Comparison of ENCODE assay signal across 8 cellular contexts in genomic region chr20:28603218-28603577, GRCh38.
DNase-seq lines count a peak whose midpoint lies in the region; ATAC-seq and TF ChIP-seq lines count a peak whose summit lies in the region.
"Not testable (repeated sequence)": the region's sequence is repeated elsewhere in the genome, so short reads cannot be mapped to it uniquely, and the experiment has no call there.

No MANE protein-coding gene starts in this region.

- dilution Hi-C loops in mammary epithelial cell (cut with HindIII; ENCODE audit: low sequenced_read_pairs): not testable (repeated sequence)

- H3K4me1 Mint-ChIP-seq in CD4-positive, alpha-beta memory T cell: peaks cover 8 to 36% (median 14%) of the 10 kb centered on the region in 4 donors
- H3K4me1 Mint-ChIP-seq in activated CD8-positive, alpha-beta memory T cell treated with anti-CD3 and anti-CD28 coated beads, Interleukin-2, amount 10 ng/mL, durations not matched to agents 7 days and 5 days: peaks cover 20% of the 10 kb centered on the region
- not testable (repeated sequence) for H3K4me1 Mint-ChIP-seq in type B pancreatic cell (ENCODE audit: unreplicated experiment)

- not testable (repeated sequence) for H3K27me3 Mint-ChIP-seq in CD4-positive, alpha-beta memory T cell; activated CD8-positive, alpha-beta memory T cell treated with anti-CD3 and anti-CD28 coated beads, Interleukin-2, amount 10 ng/mL, durations not matched to agents 7 days and 5 days; type B pancreatic cell

- peak overlapping the region in 1 of 2 donors; percentile 72 for H3K4me3 ChIP-seq in CD4-positive, alpha-beta memory T cell (ENCODE audit: low read length in 2 of 2)
- H3K4me3 ChIP-seq in NT2/D1 (ENCODE audit: insufficient read length, low read depth) (peak overlapping the region; percentile 68), mammary epithelial cell (replicated peaks in 1 of 3; ENCODE audit: insufficient read depth in 1 of 3, low read depth in 2 of 3, low read length in 3 of 3) (peak overlapping the region in 2 of 3 experiments; percentile 32 to 56), fibroblast of villous mesenchyme (ENCODE audit: low read depth, low read length) (peak overlapping the region; percentile 80), lower lobe of right lung (peak overlapping the region; percentile 71), retinal pigment epithelial cell (ENCODE audit: low read length) (peak overlapping the region; percentile 77)

- BruUV-seq in mammary epithelial cell (replicated peaks; lab: Mats Ljungman, UMichigan): not testable (repeated sequence)

- not testable (repeated sequence) for H4K20me1 ChIP-seq in mammary epithelial cell (ENCODE audit: insufficient read depth, low read length)

- intact Hi-C loops in CD4-positive, alpha-beta memory T cell (cut with micrococcal nuclease); mammary epithelial cell (cut with micrococcal nuclease); lower lobe of right lung (cut with DNase I): not testable (repeated sequence)

- CTCF ChIA-PET in CD4-positive, alpha-beta memory T cell (lab: Charles Lee; ENCODE audit: partially characterized antibody): interaction anchor here (1.2 to 1.4 kb wide), 2 partner anchors 8 to 12 kb away, joined by 4 to 6 read pairs; no protein-coding TSS in a partner anchor
- CTCF ChIA-PET in activated CD8-positive, alpha-beta memory T cell treated with anti-CD3 and anti-CD28 coated beads, Interleukin-2, amount 10 ng/mL, durations not matched to agents 7 days and 5 days (lab: Charles Lee): interaction anchor here (1.3 kb wide), 1 partner anchor 12 kb away, joined by 3 read pairs; no protein-coding TSS in a partner anchor
- CTCF ChIA-PET in mammary epithelial cell (lab: Charles Lee; ENCODE audit: low non-redundant PET): not testable (repeated sequence)

- in situ Hi-C loops in mammary epithelial cell (cut with MboI; ENCODE audit: low sequenced_read_pairs in 2 of 2): not testable (repeated sequence)

- peaks cover 5 to 13% of the 10 kb centered on the region in 2 donors for H3K36me3 Mint-ChIP-seq in CD4-positive, alpha-beta memory T cell
- H3K36me3 Mint-ChIP-seq in activated CD8-positive, alpha-beta memory T cell treated with anti-CD3 and anti-CD28 coated beads, Interleukin-2, amount 10 ng/mL, durations not matched to agents 7 days and 5 days; type B pancreatic cell: not testable (repeated sequence)

- H3K27me3 ChIP-seq in CD4-positive, alpha-beta memory T cell (ENCODE audit: insufficient read depth, low read length); NT2/D1 (ENCODE audit: insufficient read depth, insufficient read length); mammary epithelial cell (ENCODE audit: insufficient read depth, low read length); lower lobe of right lung (ENCODE audit: low read depth): not testable (repeated sequence)

- DNase-seq in CD4-positive, alpha-beta memory T cell; NT2/D1 (ENCODE audit: low read depth, low spot score); activated CD8-positive, alpha-beta memory T cell treated with anti-CD3 and anti-CD28 coated beads, Interleukin-2, amount 10 ng/mL, durations not matched to agents 7 days and 5 days; mammary epithelial cell; fibroblast of villous mesenchyme (ENCODE audit: low read depth); lower lobe of right lung; retinal pigment epithelial cell (ENCODE audit: low read depth); type B pancreatic cell (ENCODE audit: extremely low spot score, unreplicated experiment): not testable (repeated sequence)

- H2AFZ ChIP-seq in mammary epithelial cell (ENCODE audit: low read depth, low read length): peak overlapping the region; percentile 86

- H3K79me2 ChIP-seq in mammary epithelial cell (ENCODE audit: insufficient read depth, low read length): not testable (repeated sequence)

- H3K27ac ChIP-seq in CD4-positive, alpha-beta memory T cell (ENCODE audit: low read depth, low read length): peak overlapping the region; percentile 60
- H3K27ac ChIP-seq in mammary epithelial cell (ENCODE audit: insufficient read depth, low read depth, low read length): not testable (repeated sequence)
- peak overlapping the region; percentile 84 for H3K27ac ChIP-seq in lower lobe of right lung

- H3K36me3 ChIP-seq in CD4-positive, alpha-beta memory T cell (ENCODE audit: insufficient read depth, low read length); NT2/D1 (ENCODE audit: insufficient read depth, insufficient read length, low read length); mammary epithelial cell (ENCODE audit: insufficient read depth, low read length); lower lobe of right lung: not testable (repeated sequence)

- POLR2A ChIA-PET in CD4-positive, alpha-beta memory T cell (lab: Charles Lee; ENCODE audit: partially characterized antibody): not testable (repeated sequence)

- H3K9me3 ChIP-seq in CD4-positive, alpha-beta memory T cell (ENCODE audit: control insufficient read depth in 1 of 2, low read length in 2 of 2); NT2/D1 (ENCODE audit: insufficient read depth, low read length); mammary epithelial cell (replicated peaks; ENCODE audit: insufficient read depth, low read length); lower lobe of right lung: not testable (repeated sequence)

- TF ChIP-seq CTCF in mammary epithelial cell (conservative IDR thresholded peaks at IDR 0.05 in 1 of 2, IDR thresholded peaks at IDR 0.05 in 1 of 2; ENCODE audit: extremely low read depth in 1 of 2, insufficient read depth in 1 of 2, low read depth in 1 of 2, low read length in 2 of 2); fibroblast of villous mesenchyme (IDR thresholded peaks at IDR 0.05; ENCODE audit: insufficient read depth, low read depth, low read length); lower lobe of right lung (IDR thresholded peaks at IDR 0.05); retinal pigment epithelial cell (conservative IDR thresholded peaks at IDR 0.05; ENCODE audit: low read depth, low read length); type B pancreatic cell (conservative IDR thresholded peaks at IDR 0.05): not testable (repeated sequence)

- H3K4me2 ChIP-seq in mammary epithelial cell (ENCODE audit: insufficient read depth, low read depth, low read length): not testable (repeated sequence)

- peaks cover 0 to 13% (median 3%) of the 10 kb centered on the region in 8 donors for H3K9me3 Mint-ChIP-seq in CD4-positive, alpha-beta memory T cell
- not testable (repeated sequence) for H3K9me3 Mint-ChIP-seq in activated CD8-positive, alpha-beta memory T cell treated with anti-CD3 and anti-CD28 coated beads, Interleukin-2, amount 10 ng/mL, durations not matched to agents 7 days and 5 days (ENCODE audit: low read depth); type B pancreatic cell

- 92% methylated on average over 10 of the region's 17 CpGs for WGBS in mammary epithelial cell (ENCODE audit: low coverage, missing lambda C conversion rate)

- peak overlapping the region; percentile 10 to 92 (median 86) for H3K27ac Mint-ChIP-seq in CD4-positive, alpha-beta memory T cell
- H3K27ac Mint-ChIP-seq in activated CD8-positive, alpha-beta memory T cell treated with anti-CD3 and anti-CD28 coated beads, Interleukin-2, amount 10 ng/mL, durations not matched to agents 7 days and 5 days: peak overlapping the region; percentile 66
- peak overlapping the region; percentile 56 for H3K27ac Mint-ChIP-seq in type B pancreatic cell

- ATAC-seq in activated CD8-positive, alpha-beta memory T cell treated with anti-CD3 and anti-CD28 coated beads, Interleukin-2, amount 10 ng/mL, durations not matched to agents 7 days and 5 days; lower lobe of right lung: not testable (repeated sequence)

- peak overlapping the region; percentile 42 for H3K9ac ChIP-seq in NT2/D1 (ENCODE audit: insufficient read length, low read depth)
- H3K9ac ChIP-seq in mammary epithelial cell (ENCODE audit: insufficient read depth, low read length): not testable (repeated sequence)

- H3K4me3 Mint-ChIP-seq in CD4-positive, alpha-beta memory T cell: peak overlapping the region; percentile 80 to 98 (median 96)
- H3K4me3 Mint-ChIP-seq in activated CD8-positive, alpha-beta memory T cell treated with anti-CD3 and anti-CD28 coated beads, Interleukin-2, amount 10 ng/mL, durations not matched to agents 7 days and 5 days: peak overlapping the region; percentile 95
- peak overlapping the region; percentile 30 for H3K4me3 Mint-ChIP-seq in type B pancreatic cell

- not testable (repeated sequence) for H3K4me1 ChIP-seq in CD4-positive, alpha-beta memory T cell (ENCODE audit: insufficient read depth, low read length); NT2/D1 (ENCODE audit: insufficient read depth, insufficient read length); mammary epithelial cell (ENCODE audit: insufficient read depth, low read length); lower lobe of right lung

Comparison
In these comparisons a context has a peak if more than half of its experiments do, and no peak if none do; other contexts are left out.
1. H3K4me3 Mint-ChIP-seq: peak in every context shown above with its lines; median percentile 96 in CD4-positive, alpha-beta memory T cell; 95 in activated CD8-positive, alpha-beta memory T cell treated with anti-CD3 and anti-CD28 coated beads, Interleukin-2, amount 10 ng/mL, durations not matched to agents 7 days and 5 days; 30 in type B pancreatic cell.